ENCODE assay signal across 15 cellular contexts in the genomic region with DNA sequence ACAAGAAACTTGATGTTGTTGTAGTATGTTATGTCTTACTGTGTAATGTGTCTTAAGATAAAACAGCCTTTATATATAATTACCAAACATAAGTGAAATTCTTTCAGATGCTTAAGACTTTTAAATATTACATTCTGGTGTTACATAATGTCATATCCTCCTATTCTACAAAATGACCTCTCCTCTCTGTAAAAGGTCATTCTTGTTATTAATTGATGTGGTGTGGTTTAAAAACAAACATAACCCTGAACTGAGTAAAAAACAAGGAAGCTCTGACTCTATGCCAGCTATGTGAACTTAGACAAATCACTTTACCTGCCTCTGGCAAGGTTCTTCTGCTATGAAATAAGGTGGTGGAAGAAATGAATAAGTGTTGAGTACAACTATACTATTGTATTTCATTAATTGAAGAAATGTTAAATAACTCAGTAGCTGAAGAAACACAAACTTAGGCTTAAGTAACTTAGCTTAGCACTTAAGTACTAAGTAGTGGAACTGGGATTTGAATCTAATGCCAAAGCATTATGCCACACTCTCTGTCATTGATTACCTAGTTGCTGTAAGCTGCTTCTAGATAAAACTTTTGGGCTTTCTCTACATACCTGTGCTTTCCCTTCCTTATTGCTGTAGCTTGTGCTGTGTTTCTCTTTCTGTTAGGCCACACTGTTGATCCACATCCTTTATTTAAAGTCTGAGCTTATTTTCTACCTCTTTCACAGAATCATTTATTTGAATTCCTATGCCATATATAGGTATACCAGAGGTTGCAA. TPM values are rescaled to one million over a fixed set of nuclear protein-coding genes. Genes with fewer than 3 reads are reported as not detected.
DNase-seq lines count a peak whose midpoint lies in the region; ATAC-seq and TF ChIP-seq lines count a peak whose summit lies in the region.
"Had no signal": no experiment of that assay in that cellular context is flagged by ENCODE, and none has a peak within 500 bp of the region (broad histone marks: within the 10 kb centered on the region; RNA-seq: fewer than 3 reads in every experiment).

No MANE protein-coding gene starts in this region.

- H4K20me1 ChIP-seq in osteoblast (ENCODE audit: insufficient read depth, low read length) = no peaks in the 10 kb centered on the region

- H3K36me3 ChIP-seq in left ventricle myocardium inferior (no peaks in the 10 kb centered on the region), esophagus squamous epithelium (no peaks in the 10 kb centered on the region), osteoblast (ENCODE audit: insufficient read depth, low read length) (no peaks in the 10 kb centered on the region)

- POLR2A ChIA-PET in GM10248 (lab: Yijun Ruan, JAX) = no interaction called here

- H3K4me2 ChIP-seq in osteoblast (ENCODE audit: insufficient read depth, low read length) = peak overlapping the region; percentile 73

- no peak for TF ChIP-seq POLR2A in esophagus squamous epithelium (IDR thresholded peaks at IDR 0.05)

- no peak for TF ChIP-seq CTCF in left ventricle myocardium inferior (IDR thresholded peaks at IDR 0.05; ENCODE audit: borderline replicate concordance)
- no peak for TF ChIP-seq CTCF in esophagus squamous epithelium (IDR thresholded peaks at IDR 0.05)
- no peak for TF ChIP-seq CTCF in osteoblast (IDR thresholded peaks at IDR 0.05; ENCODE audit: extremely low read depth, low read depth, low read length)
- TF ChIP-seq CTCF in GM10248 (IDR thresholded peaks at IDR 0.05; ENCODE audit: control extremely low read depth, extremely low read depth, low read depth, missing control alignments) = no peak

- peak overlapping the region; percentile 56 for H3K4me3 ChIP-seq in left ventricle myocardium inferior
- peak overlapping the region in 1 of 4 donors; percentile 57 for H3K4me3 ChIP-seq in esophagus squamous epithelium
- H3K4me3 ChIP-seq in osteoblast (ENCODE audit: insufficient read depth, low read length) = no peak overlapping the region

- ATAC-seq in HG03097 (IDR thresholded peaks at IDR 0.05; ENCODE audit: low FRiP score, unreplicated experiment) (no peak), SK-N-SH treated with all-trans-retinoic acid at 6 μM for 48 hours (no peak; the same call in 1 of the 3 replicates), GM18858 (IDR thresholded peaks at IDR 0.05; ENCODE audit: unreplicated experiment) (no peak)
- ATAC-seq: T-cell had no signal

- CTCF ChIA-PET in GM10248 (lab: Yijun Ruan, JAX) = interaction anchor here (1.0 to 3.5 kb wide), 5 partner anchors 9 to 339 kb away, joined by 3 to 16 read pairs (median 6); no protein-coding TSS in a partner anchor

- H2AFZ ChIP-seq in osteoblast (ENCODE audit: low read length) = no peak overlapping the region

- intact Hi-C loops in left ventricle myocardium inferior (cut with micrococcal nuclease) = no loop called here
- intact Hi-C loops in cardiac septum (cut with DNase I) = no loop called here
- intact Hi-C loops in esophagus squamous epithelium (cut with DNase I) = no loop called here

- H3K27ac ChIP-seq in left ventricle myocardium inferior (replicated peaks) = peak overlapping the region; percentile 64
- H3K27ac ChIP-seq in esophagus squamous epithelium = peak overlapping the region in 3 of 4 donors; percentile 46 to 71 (median 64)
- H3K27ac ChIP-seq in osteoblast (ENCODE audit: low read depth, low read length) = no peak overlapping the region
- H3K27ac ChIP-seq: HL-60 had no signal

- H3K4me1 ChIP-seq in left ventricle myocardium inferior (peaks cover 42% of the 10 kb centered on the region), esophagus squamous epithelium (peaks cover 0 to 14% (median 0%) of the 10 kb centered on the region in 3 donors), osteoblast (ENCODE audit: insufficient read depth, low read length) (peaks cover 36% of the 10 kb centered on the region)

- H3K27me3 ChIP-seq in left ventricle myocardium inferior (ENCODE audit: low read depth) (no peaks in the 10 kb centered on the region), esophagus squamous epithelium (no peaks in the 10 kb centered on the region), osteoblast (ENCODE audit: insufficient read depth, low read length) (no peaks in the 10 kb centered on the region)

- DNase-seq in left ventricle myocardium inferior = no peak
- no peak for DNase-seq in cardiac septum (ENCODE audit: low spot score)
- DNase-seq in esophagus squamous epithelium (lab: John Stamatoyannopoulos, UW) = no peak
- DNase-seq in osteoblast (ENCODE audit: insufficient read length, low spot score, missing footprints) = no peak
- no peak for DNase-seq in GM10248 (ENCODE audit: extremely low spot score)
- DNase-seq: activated CD4-positive, alpha-beta T cell treated with anti-CD3 and anti-CD28 coated beads, Interleukin-2, amount 10 ng/mL, durations not matched to agents 24 days and 14 days; activated gamma-delta T cell treated with Interleukin-2 at 50 U/mL for 16 hours; DND-41; midbrain; stimulated activated CD4-positive, alpha-beta T cell treated with anti-CD3 and anti-CD28 coated beads, Interleukin-12 subunit alpha, Interleukin-12 subunit beta, amount 100 ng/mL, for 4 hours; T-cell had no signal

- H3K79me2 ChIP-seq in osteoblast (ENCODE audit: insufficient read depth, low read length) = no peaks in the 10 kb centered on the region

- no peaks in the 10 kb centered on the region for H3K9me3 ChIP-seq in left ventricle myocardium inferior (replicated peaks)
- no peaks in the 10 kb centered on the region for H3K9me3 ChIP-seq in esophagus squamous epithelium
- no peaks in the 10 kb centered on the region for H3K9me3 ChIP-seq in osteoblast (ENCODE audit: low read depth, low read length)

TF ChIP-seq in SK-N-SH treated with all-trans-retinoic acid at 6 μM for 48 hours, 23 proteins besides CTCF, POLR2A, EP300 and RAD21:
- TF ChIP-seq, protein P1, sequence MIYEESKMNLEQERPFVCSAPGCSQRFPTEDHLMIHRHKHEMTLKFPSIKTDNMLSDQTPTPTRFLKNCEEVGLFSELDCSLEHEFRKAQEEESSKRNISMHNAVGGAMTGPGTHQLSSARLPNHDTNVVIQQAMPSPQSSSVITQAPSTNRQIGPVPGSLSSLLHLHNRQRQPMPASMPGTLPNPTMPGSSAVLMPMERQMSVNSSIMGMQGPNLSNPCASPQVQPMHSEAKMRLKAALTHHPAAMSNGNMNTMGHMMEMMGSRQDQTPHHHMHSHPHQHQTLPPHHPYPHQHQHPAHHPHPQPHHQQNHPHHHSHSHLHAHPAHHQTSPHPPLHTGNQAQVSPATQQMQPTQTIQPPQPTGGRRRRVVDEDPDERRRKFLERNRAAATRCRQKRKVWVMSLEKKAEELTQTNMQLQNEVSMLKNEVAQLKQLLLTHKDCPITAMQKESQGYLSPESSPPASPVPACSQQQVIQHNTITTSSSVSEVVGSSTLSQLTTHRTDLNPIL (CRISPR knock-in tag; IDR thresholded peaks at IDR 0.05; ENCODE audit: low read depth) = no peak
- TF ChIP-seq TCF4 (CRISPR knock-in tag; IDR thresholded peaks at IDR 0.05; ENCODE audit: borderline replicate concordance) = no peak
TF ChIP-seq in SK-N-SH treated with all-trans-retinoic acid at 6 μM for 48 hours: peak in this region for 0.

RNA-seq across cellular contexts. Expression of gene ANGPTL1, which starts 0.9 kb away (rescaled TPM):
- total RNA-seq in left ventricle myocardium inferior = 11.5 TPM
- total RNA-seq in cardiac septum = 15.1 TPM
- 10 to 100 TPM in 2 of 4 donors, 1 to 10 TPM in 2; 1.4 to 61.6 (median 11.3) TPM for total RNA-seq in esophagus squamous epithelium
- total RNA-seq in osteoblast = 12.1 and 15.6 TPM in 2 replicates
- total RNA-seq: activated CD4-positive, alpha-beta T cell treated with anti-CD3 and anti-CD28 coated beads, Interleukin-2, amount 10 ng/mL, durations not matched to agents 24 days and 14 days had no signal
